Comparison of ENCODE assay signal across 10 cellular contexts in the genomic region with DNA sequence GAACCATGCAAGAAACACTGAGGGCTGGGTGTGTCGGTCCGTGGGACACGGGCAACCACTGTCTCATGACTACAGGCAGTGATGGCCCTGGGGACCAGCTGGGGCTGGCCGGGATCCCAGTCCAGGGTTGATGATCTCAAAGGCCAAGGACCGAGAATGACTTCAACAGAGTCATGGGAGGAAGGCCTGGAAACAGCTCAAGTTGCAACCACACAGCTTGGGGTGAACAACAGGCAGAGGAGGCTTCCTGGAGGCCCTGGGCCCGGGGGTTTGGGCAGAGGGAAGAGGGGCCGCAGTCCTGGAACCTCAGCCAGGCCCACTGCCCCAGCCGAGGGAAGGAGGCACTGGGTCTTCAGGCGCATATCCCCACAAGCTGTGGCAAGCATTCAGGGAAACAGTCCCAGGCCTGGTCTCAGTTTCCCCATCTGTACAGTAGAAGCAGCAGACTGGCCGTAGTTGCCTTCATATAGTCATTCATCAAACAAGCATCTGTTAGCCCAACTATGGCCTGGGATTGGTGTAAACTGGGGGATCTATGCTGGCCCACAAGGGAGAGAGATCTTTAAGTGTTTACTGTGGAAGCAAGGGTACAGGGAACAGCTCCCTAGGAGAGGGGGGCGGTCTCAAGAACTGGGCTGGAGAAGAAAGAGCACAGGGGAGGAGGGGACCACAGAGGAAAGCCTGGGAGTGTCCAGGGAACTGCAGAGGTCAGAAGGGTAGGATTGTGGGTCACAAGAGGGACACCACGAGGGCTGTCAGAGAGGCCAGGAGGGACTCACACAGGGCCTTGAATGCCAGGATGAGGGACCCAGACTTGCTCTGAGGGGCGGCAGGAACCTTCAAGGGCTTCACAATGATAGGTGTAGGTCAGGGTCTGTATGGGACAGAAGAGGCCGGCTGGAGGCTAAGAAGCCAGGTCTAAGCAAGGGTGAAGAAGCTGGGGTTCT. TPM values are rescaled to one million over a fixed set of nuclear protein-coding genes. Genes with fewer than 3 reads are reported as not detected.
DNase-seq lines count a peak whose midpoint lies in the region; TF ChIP-seq lines count a peak whose summit lies in the region.
"Had no signal": no experiment of that assay in that cellular context is flagged by ENCODE, and none has a peak within 500 bp of the region (broad histone marks: within the 10 kb centered on the region; RNA-seq: fewer than 3 reads in every experiment).

No MANE protein-coding gene starts in this region.

- TF ChIP-seq POLR2A in erythroblast (IDR thresholded peaks at IDR 0.05; ENCODE audit: low read length), result no peak

- intact Hi-C loops in Caco-2 (cut with micrococcal nuclease; ENCODE audit: unreplicated experiment), result no loop called here
- intact Hi-C loops in ascending aorta (cut with DNase I), result loop anchor here (5.0 kb wide), 1 partner anchor 229 kb away; a partner anchor contains a TSS

- H3K36me3 Mint-ChIP-seq in Caco-2 (ENCODE audit: insufficient read depth, unreplicated experiment), result peaks cover 35% of the 10 kb centered on the region

- DNase-seq in Caco-2 (no peak), ascending aorta (ENCODE audit: low spot score in 2 of 2) (peak; percentile 73 to 92), right atrium auricular region (ENCODE audit: low spot score) (peak; percentile 95), retinal pigment epithelial cell (ENCODE audit: low read depth) (no peak), OCI-M2 (lab: John Stamatoyannopoulos, UW; ENCODE audit: unreplicated experiment) (no peak), erythroblast (lab: John Stamatoyannopoulos, UW) (no peak)
- DNase-seq in activated CD4-positive, alpha-beta T cell treated with anti-CD3 and anti-CD28 coated beads, Interleukin-2, amount 50 U/mL, for 4 hours, result no peak
- no peak for DNase-seq in effector memory CD4-positive, alpha-beta T cell
- DNase-seq: activated B cell treated with CpG ODN at 0.5 μM for 24 hours; effector memory CD8-positive, alpha-beta T cell had no signal

- no peaks in the 10 kb centered on the region for H3K9me3 Mint-ChIP-seq in Caco-2 (ENCODE audit: unreplicated experiment)
- H3K9me3 Mint-ChIP-seq: activated B cell treated with CpG ODN at 0.5 μM for 24 hours; effector memory CD8-positive, alpha-beta T cell had no signal

- H3K27me3 ChIP-seq in Caco-2 (replicated peaks; ENCODE audit: control insufficient read depth, insufficient read depth, low read length) (no peaks in the 10 kb centered on the region), ascending aorta (no peaks in the 10 kb centered on the region), right atrium auricular region (no peaks in the 10 kb centered on the region)
- peaks cover 10% of the 10 kb centered on the region for H3K27me3 ChIP-seq in effector memory CD4-positive, alpha-beta T cell (replicated peaks; ENCODE audit: control insufficient read depth, insufficient read depth, low read length, poor library complexity, severe bottlenecking)

- H3K27ac Mint-ChIP-seq in Caco-2 (ENCODE audit: unreplicated experiment), result peak overlapping the region; percentile 78
- H3K27ac Mint-ChIP-seq: activated B cell treated with CpG ODN at 0.5 μM for 24 hours had no signal

- H3K4me1 Mint-ChIP-seq in Caco-2 (ENCODE audit: low read depth, unreplicated experiment), result peaks cover 22% of the 10 kb centered on the region

- TF ChIP-seq CTCF in Caco-2 (IDR thresholded peaks at IDR 0.05; ENCODE audit: insufficient read depth in 1 of 2, low read depth in 1 of 2, low read length in 1 of 2, severe bottlenecking in 1 of 2, unreplicated experiment in 1 of 2) (no peak), ascending aorta (IDR thresholded peaks at IDR 0.05) (no peak), right atrium auricular region (IDR thresholded peaks at IDR 0.05) (no peak), retinal pigment epithelial cell (conservative IDR thresholded peaks at IDR 0.05; ENCODE audit: low read depth, low read length) (no peak)

- H3K4me3 Mint-ChIP-seq in Caco-2 (ENCODE audit: unreplicated experiment), result peak overlapping the region; percentile 85
- H3K4me3 Mint-ChIP-seq: activated B cell treated with CpG ODN at 0.5 μM for 24 hours; effector memory CD8-positive, alpha-beta T cell had no signal

- no TSS peak for BruUV-seq in Caco-2 (replicated peaks; lab: Mats Ljungman, UMichigan)

- CTCF ChIA-PET in Caco-2 (lab: Charles Lee), result no interaction called here

- no peaks in the 10 kb centered on the region for H3K9me3 ChIP-seq in Caco-2
- H3K9me3 ChIP-seq in ascending aorta, result no peaks in the 10 kb centered on the region
- no peaks in the 10 kb centered on the region for H3K9me3 ChIP-seq in right atrium auricular region
- H3K9me3 ChIP-seq in effector memory CD4-positive, alpha-beta T cell (ENCODE audit: control insufficient read depth, low read length), result no peaks in the 10 kb centered on the region

- H3K27ac ChIP-seq in ascending aorta (peak overlapping the region; percentile 98 to 99), right atrium auricular region (peak overlapping the region; percentile 97 to 98)
- no peak overlapping the region for H3K27ac ChIP-seq in effector memory CD4-positive, alpha-beta T cell (ENCODE audit: insufficient read depth, low read length, poor library complexity, severe bottlenecking)

- H3K4me3 ChIP-seq in Caco-2 (ENCODE audit: low read depth, low read length) (no peak overlapping the region), ascending aorta (peak overlapping the region; percentile 92 to 93), right atrium auricular region (peak overlapping the region; percentile 86 to 93), retinal pigment epithelial cell (ENCODE audit: low read length) (peak overlapping the region; percentile 77)
- no peak overlapping the region for H3K4me3 ChIP-seq in effector memory CD4-positive, alpha-beta T cell (ENCODE audit: insufficient read depth, low read depth, low read length, poor library complexity, severe bottlenecking)

- POLR2A ChIA-PET in Caco-2 (lab: Charles Lee), result interaction anchor here (0.6 to 1.5 kb wide), 3 partner anchors 27 to 45 kb away, joined by 3 to 7 read pairs (median 5); a partner anchor contains a TSS

- H3K4me1 ChIP-seq in Caco-2, result peaks cover 24% of the 10 kb centered on the region
- H3K4me1 ChIP-seq in ascending aorta, result peaks cover 11 to 48% of the 10 kb centered on the region in 2 donors
- H3K4me1 ChIP-seq in right atrium auricular region, result peaks cover 0 to 74% of the 10 kb centered on the region in 2 donors
- peaks cover 4% of the 10 kb centered on the region for H3K4me1 ChIP-seq in effector memory CD4-positive, alpha-beta T cell (ENCODE audit: control insufficient read depth, insufficient read depth, low read length, poor library complexity, severe bottlenecking)

- no peaks in the 10 kb centered on the region for H3K27me3 Mint-ChIP-seq in Caco-2 (ENCODE audit: insufficient read depth, unreplicated experiment)
- H3K27me3 Mint-ChIP-seq: activated B cell treated with CpG ODN at 0.5 μM for 24 hours; effector memory CD8-positive, alpha-beta T cell had no signal

- H3K36me3 ChIP-seq in Caco-2 (ENCODE audit: control insufficient read depth, insufficient read depth, low read length) (no peaks in the 10 kb centered on the region), ascending aorta (peaks cover 30 to 53% of the 10 kb centered on the region in 2 donors), right atrium auricular region (peaks cover 49% of the 10 kb centered on the region)
- H3K36me3 ChIP-seq in effector memory CD4-positive, alpha-beta T cell (ENCODE audit: control insufficient read depth, insufficient read depth, low read length), result no peaks in the 10 kb centered on the region

RNA-seq across cellular contexts. Expression of a gene that starts 2.1 kb away (rescaled TPM):
- total RNA-seq in Caco-2 (2022), result 382 and 446 TPM in 2 replicates
- total RNA-seq in ascending aorta, result 717 TPM
- total RNA-seq in right atrium auricular region, result 100 to 1,000 TPM; 558 to 602 TPM

RNA-seq across cellular contexts. Expression of a gene that starts 29.9 kb away (rescaled TPM):
- total RNA-seq in Caco-2 (2022) (58.4 and 60.6 TPM in 2 replicates), ascending aorta (29.8 TPM), right atrium auricular region (10 to 100 TPM in 1 of 2 donors, 1 to 10 TPM in 1; 8.9 to 10.7 TPM)

Comparison
In these comparisons a context has a peak if more than half of its experiments do, and no peak if none do; other contexts are left out.
1. DNase-seq: peak in ascending aorta (2 of 2) and right atrium auricular region (single experiment); none in Caco-2 (0 of 2), retinal pigment epithelial cell (single experiment), OCI-M2 (single experiment), activated CD4-positive, alpha-beta T cell treated with anti-CD3 and anti-CD28 coated beads, Interleukin-2, amount 50 U/mL, for 4 hours (0 of 2), erythroblast (0 of 2) and effector memory CD4-positive, alpha-beta T cell (0 of 3).
2. H3K4me3 ChIP-seq: peak in ascending aorta (2 of 2), right atrium auricular region (2 of 2) and retinal pigment epithelial cell (single experiment); none in Caco-2 (single experiment) and effector memory CD4-positive, alpha-beta T cell (single experiment).